ENCODE assay signal across 9 cellular contexts in genomic region chr1:78490861-78491310, GRCh38. TPM values are rescaled to one million over a fixed set of nuclear protein-coding genes. Genes with fewer than 3 reads are reported as not detected.
DNase-seq lines count a peak whose midpoint lies in the region; ATAC-seq and TF ChIP-seq lines count a peak whose summit lies in the region.
"Had no signal": no experiment of that assay in that cellular context is flagged by ENCODE, and none has a peak within 500 bp of the region (broad histone marks: within the 10 kb centered on the region; RNA-seq: fewer than 3 reads in every experiment).

PTGFR (plus strand) TSS chr1:78490974; CDS start chr1:78492744, 1,770 bp downstream.

- TF ChIP-seq CTCF in LNCaP clone FGC (IDR thresholded peaks at IDR 0.05; ENCODE audit: control insufficient read depth, extremely low read depth, insufficient read depth) (no peak), mesothelial cell of epicardium (IDR thresholded peaks at IDR 0.05; ENCODE audit: unreplicated experiment) (no peak)

- H3K36me3 ChIP-seq in ACC112 (ENCODE audit: insufficient read depth, low read length), result no peaks in the 10 kb centered on the region
- no peaks in the 10 kb centered on the region for H3K36me3 ChIP-seq in ectodermal cell (ENCODE audit: control insufficient read depth, insufficient read depth, low read length)

- peak within 1 kb of the TSS; percentile 81 for H3K4me3 ChIP-seq in ACC112 (ENCODE audit: low read depth, low read length)
- peak within 1 kb of the TSS; percentile 65 for H3K4me3 ChIP-seq in LNCaP clone FGC (ENCODE audit: low read depth, low read length)
- peak within 1 kb of the TSS; percentile 29 for H3K4me3 ChIP-seq in ectodermal cell (ENCODE audit: insufficient read depth, low read depth, low read length)

- ATAC-seq in GM21360 (IDR thresholded peaks at IDR 0.05; ENCODE audit: unreplicated experiment), result no peak

- peaks cover 8% of the 10 kb centered on the region for H3K4me1 Mint-ChIP-seq in mesothelial cell of epicardium

- no peaks in the 10 kb centered on the region for H3K79me2 ChIP-seq in ACC112 (ENCODE audit: control insufficient read depth, insufficient read depth, low read length, unreplicated experiment)

- H3K4me3 Mint-ChIP-seq in mesothelial cell of epicardium, result peak within 1 kb of the TSS; percentile 63
- H3K4me3 Mint-ChIP-seq: T-helper 1 cell treated with Interleukin-12 subunit alpha and Interleukin-12 subunit beta and Interleukin-4 antibody, amounts not matched to agents 30 μg/mL and 1 μg/mL, for 36 hours had no signal

- peaks cover 5% of the 10 kb centered on the region for H3K9me3 Mint-ChIP-seq in mesothelial cell of epicardium
- H3K9me3 Mint-ChIP-seq: T-helper 1 cell treated with Interleukin-12 subunit alpha and Interleukin-12 subunit beta and Interleukin-4 antibody, amounts not matched to agents 30 μg/mL and 1 μg/mL, for 36 hours had no signal

- H3K27me3 ChIP-seq in ACC112 (ENCODE audit: insufficient read depth, low read length) (no peaks in the 10 kb centered on the region), ectodermal cell (ENCODE audit: control insufficient read depth, insufficient read depth, low read length, poor library complexity, severe bottlenecking) (peaks cover 43% of the 10 kb centered on the region)

- peak within 1 kb of the TSS; percentile 16; the same call in 1 of the 2 replicates for H3K27ac ChIP-seq in ACC112 (ENCODE audit: low read depth, low read length)
- H3K27ac ChIP-seq in ectodermal cell (ENCODE audit: insufficient read depth, low read depth, low read length, poor library complexity, severe bottlenecking), result no peak within 1 kb of the TSS

- 1% methylated on average over 39 of the region's 39 CpGs for WGBS in ectodermal cell, 2 experiments

- H3K36me3 Mint-ChIP-seq in mesothelial cell of epicardium, result no peaks in the 10 kb centered on the region

- H3K4me1 ChIP-seq in ACC112 (ENCODE audit: control insufficient read depth, insufficient read depth, low read length, unreplicated experiment) (peaks cover 23% of the 10 kb centered on the region), ectodermal cell (ENCODE audit: control insufficient read depth, insufficient read depth, low read length) (no peaks in the 10 kb centered on the region)

- H2AFZ ChIP-seq in ACC112 (ENCODE audit: low read length, unreplicated experiment), result peak within 1 kb of the TSS; percentile 59

- DNase-seq in LNCaP clone FGC (ENCODE audit: low read depth), result no peak
- peak in 1 of 2 experiments; percentile 47 for DNase-seq in mesothelial cell of epicardium (ENCODE audit: low spot score in 2 of 2, unreplicated experiment in 2 of 2)
- DNase-seq in NCI-H2171 (lab: John Stamatoyannopoulos, UW), result no peak
- no peak for DNase-seq in 8988T
- DNase-seq in middle frontal gyrus (ENCODE audit: extremely low spot score, low spot score), result no peak

- H3K9me3 ChIP-seq in ectodermal cell (ENCODE audit: control insufficient read depth, low read length), result no peaks in the 10 kb centered on the region

- H3K27me3 Mint-ChIP-seq in mesothelial cell of epicardium (ENCODE audit: low read depth), result peaks cover 93% of the 10 kb centered on the region

- no peak within 1 kb of the TSS for H3K27ac Mint-ChIP-seq in mesothelial cell of epicardium
- H3K27ac Mint-ChIP-seq: T-helper 1 cell treated with Interleukin-12 subunit alpha and Interleukin-12 subunit beta and Interleukin-4 antibody, amounts not matched to agents 30 μg/mL and 1 μg/mL, for 36 hours had no signal

RNA-seq across cellular contexts. Expression of gene PTGFR, which starts in this region (rescaled TPM):
- polyA plus RNA-seq in ectodermal cell (2013, experiment 1 of 4), result 0.09 TPM
- polyA plus RNA-seq in ectodermal cell (2013, experiment 2 of 4), result not detected
- 0.16 TPM for polyA plus RNA-seq in ectodermal cell (2013, experiment 3 of 4)
- 0.08 TPM for polyA plus RNA-seq in ectodermal cell (2013, experiment 4 of 4)
- total RNA-seq in mesothelial cell of epicardium, result 0.27 to 0.43 TPM (median 0.38 TPM) in 3 replicates

Comparison
In these comparisons a context has a peak if more than half of its experiments do, and no peak if none do; other contexts are left out.
1. H3K4me3 ChIP-seq: peak in every context shown above with its lines; median percentile 81 in ACC112; 65 in LNCaP clone FGC; 29 in ectodermal cell.